8 cellular contexts compared by ENCODE assay signal in the genomic region with DNA sequence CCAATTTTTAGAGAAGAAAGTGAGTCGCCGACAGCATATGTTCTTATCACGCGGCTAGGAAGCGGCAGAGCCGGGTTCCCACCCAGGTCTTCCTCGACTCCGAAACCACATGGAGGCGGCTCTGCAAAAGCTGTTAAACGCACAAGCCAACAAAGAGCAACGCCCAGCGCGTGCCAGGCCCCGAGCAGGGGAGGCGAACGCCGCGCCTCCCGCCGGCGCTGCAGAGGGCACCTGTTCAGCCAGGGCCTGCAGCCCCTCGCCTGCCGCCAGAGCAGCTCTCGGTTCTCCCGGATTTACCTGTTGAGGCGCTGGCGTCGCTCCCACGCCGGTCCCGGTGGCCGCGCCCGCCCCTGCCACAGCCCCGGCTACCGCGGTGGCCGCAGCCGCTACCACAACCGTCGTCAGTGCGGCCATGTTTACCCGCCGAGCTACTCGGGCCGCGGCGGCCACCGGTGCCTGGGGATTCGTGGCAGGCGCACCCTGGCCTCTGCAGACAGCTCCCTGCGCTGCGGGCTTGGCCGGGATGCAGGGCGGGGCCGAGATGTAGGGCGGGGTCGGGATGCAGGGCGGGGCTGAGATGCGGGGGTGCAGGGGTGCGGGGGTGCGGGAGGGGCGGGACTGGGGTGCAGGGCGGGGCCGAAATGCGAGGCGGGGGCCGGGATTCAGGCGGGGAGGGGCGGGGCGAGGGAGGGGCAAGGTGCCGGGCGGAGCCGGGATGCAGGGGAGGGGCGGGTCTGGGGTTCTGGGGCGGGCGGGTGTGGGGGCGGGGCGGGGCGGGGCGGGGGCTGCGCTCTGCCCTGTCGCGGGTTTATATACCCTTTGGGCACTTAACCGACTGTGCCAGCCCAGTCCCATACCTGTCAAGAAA. TPM values are rescaled to one million over a fixed set of nuclear protein-coding genes. Genes with fewer than 3 reads are reported as not detected.
DNase-seq lines count a peak whose midpoint lies in the region; ATAC-seq and TF ChIP-seq lines count a peak whose summit lies in the region.

A gene with protein sequence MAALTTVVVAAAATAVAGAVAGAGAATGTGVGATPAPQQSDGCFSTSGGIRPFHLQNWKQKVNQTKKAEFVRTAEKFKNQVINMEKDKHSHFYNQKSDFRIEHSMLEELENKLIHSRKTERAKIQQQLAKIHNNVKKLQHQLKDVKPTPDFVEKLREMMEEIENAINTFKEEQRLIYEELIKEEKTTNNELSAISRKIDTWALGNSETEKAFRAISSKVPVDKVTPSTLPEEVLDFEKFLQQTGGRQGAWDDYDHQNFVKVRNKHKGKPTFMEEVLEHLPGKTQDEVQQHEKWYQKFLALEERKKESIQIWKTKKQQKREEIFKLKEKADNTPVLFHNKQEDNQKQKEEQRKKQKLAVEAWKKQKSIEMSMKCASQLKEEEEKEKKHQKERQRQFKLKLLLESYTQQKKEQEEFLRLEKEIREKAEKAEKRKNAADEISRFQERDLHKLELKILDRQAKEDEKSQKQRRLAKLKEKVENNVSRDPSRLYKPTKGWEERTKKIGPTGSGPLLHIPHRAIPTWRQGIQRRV (minus strand): TSS at position 525 of the 868 bp plus-strand sequence. CDS start 111 bp downstream, at position 414.

- peaks cover 8% of the 10 kb centered on the region for H3K9me3 Mint-ChIP-seq in activated T-cell treated with anti-CD3 and anti-CD28 coated beads, Interleukin-2, amount 50 U/mL, for 24 hours
- peaks cover 0 to 17% (median 5%) of the 10 kb centered on the region in 11 donors for H3K9me3 Mint-ChIP-seq in naive thymus-derived CD4-positive, alpha-beta T cell
- H3K9me3 Mint-ChIP-seq in stimulated activated memory B cell treated with anti-CD40 and anti-IgM and Interleukin-4, amounts not matched to agents 10 μg/mL and 1 μg/mL and 100 μg/mL, for 72 hours = peaks cover 3% of the 10 kb centered on the region

- H3K27ac ChIP-seq in HL-60 (replicated peaks) (peak within 1 kb of the TSS; percentile 61), OCI-LY7 (ENCODE audit: low read depth, low read length, poor library complexity, severe bottlenecking) (peak within 1 kb of the TSS; percentile 1)
- peak within 1 kb of the TSS; percentile 47 for H3K27ac ChIP-seq in naive thymus-derived CD4-positive, alpha-beta T cell (ENCODE audit: low read depth, low read length)

- peaks cover 14% of the 10 kb centered on the region for H3K4me1 ChIP-seq in OCI-LY7 (ENCODE audit: insufficient read depth, low read length, poor library complexity, severe bottlenecking)
- H3K4me1 ChIP-seq in naive thymus-derived CD4-positive, alpha-beta T cell (ENCODE audit: control insufficient read depth in 2 of 2, insufficient read depth in 2 of 2, low read length in 2 of 2) = peaks cover 8 to 10% of the 10 kb centered on the region in 2 donors

- no peaks in the 10 kb centered on the region for H4K20me1 ChIP-seq in OCI-LY7 (ENCODE audit: insufficient read depth, low read length)

- no peaks in the 10 kb centered on the region for H3K27me3 ChIP-seq in HL-60 (ENCODE audit: insufficient read depth, poor library complexity, severe bottlenecking)
- H3K27me3 ChIP-seq in naive thymus-derived CD4-positive, alpha-beta T cell (ENCODE audit: control insufficient read depth in 2 of 2, insufficient read depth in 2 of 2, low read length in 2 of 2) = no peaks in the 10 kb centered on the region

- DNase-seq in COR-L47 (lab: John Stamatoyannopoulos, UW) (peak; percentile 80), HL-60 (ENCODE audit: low read depth in 1 of 2, low spot score in 1 of 2) (peak; percentile 35 to 66), OCI-LY7 (ENCODE audit: low spot score) (peak; percentile 79), fibroblast of gingiva (ENCODE audit: low read depth) (peak; percentile 81)
- peak; percentile 84 for DNase-seq in activated T-cell treated with anti-CD3 and anti-CD28 coated beads, Interleukin-2, amount 50 U/mL, for 24 hours
- DNase-seq in naive thymus-derived CD4-positive, alpha-beta T cell = peak; percentile 49 to 71 (median 67)

- intact Hi-C loops in OCI-LY7 (cut with micrococcal nuclease; ENCODE audit: unreplicated experiment) = loop anchor here (1.0 to 5.0 kb wide), 2 partner anchors 34 to 546 kb away; a partner anchor contains a TSS
- intact Hi-C loops in naive thymus-derived CD4-positive, alpha-beta T cell (cut with micrococcal nuclease) = loop anchor here (1.0 to 5.0 kb wide), 10 partner anchors 34 to 1779 kb away; a partner anchor contains a TSS

- peak within 1 kb of the TSS; percentile 77 for H2AFZ ChIP-seq in OCI-LY7 (ENCODE audit: low read length)

- peaks cover 18% of the 10 kb centered on the region; the same call in 1 of the 2 replicates for H3K9me3 ChIP-seq in OCI-LY7 (ENCODE audit: low read length)
- no peaks in the 10 kb centered on the region for H3K9me3 ChIP-seq in naive thymus-derived CD4-positive, alpha-beta T cell (ENCODE audit: control insufficient read depth in 2 of 3, low read length in 3 of 3)

- H3K4me1 Mint-ChIP-seq in activated T-cell treated with anti-CD3 and anti-CD28 coated beads, Interleukin-2, amount 50 U/mL, for 24 hours (ENCODE audit: low read depth) = peaks cover 7% of the 10 kb centered on the region
- peaks cover 5 to 18% (median 13%) of the 10 kb centered on the region in 7 donors for H3K4me1 Mint-ChIP-seq in naive thymus-derived CD4-positive, alpha-beta T cell
- H3K4me1 Mint-ChIP-seq in stimulated activated memory B cell treated with anti-CD40 and anti-IgM and Interleukin-4, amounts not matched to agents 10 μg/mL and 1 μg/mL and 100 μg/mL, for 72 hours = peaks cover 13% of the 10 kb centered on the region

- H3K4me2 ChIP-seq in OCI-LY7 (ENCODE audit: low read length) = peak within 1 kb of the TSS; percentile 81

- H3K36me3 ChIP-seq in OCI-LY7 (ENCODE audit: insufficient read depth, low read length) = peaks cover 9% of the 10 kb centered on the region; the same call in 1 of the 2 replicates
- H3K36me3 ChIP-seq in naive thymus-derived CD4-positive, alpha-beta T cell (ENCODE audit: control insufficient read depth in 2 of 3, insufficient read depth in 3 of 3, low read length in 3 of 3) = peaks cover 0 to 3% (median 0%) of the 10 kb centered on the region in 3 experiments

- H3K4me3 Mint-ChIP-seq in activated T-cell treated with anti-CD3 and anti-CD28 coated beads, Interleukin-2, amount 50 U/mL, for 24 hours = peak within 1 kb of the TSS; percentile 80
- peak within 1 kb of the TSS; percentile 77 to 92 (median 89) for H3K4me3 Mint-ChIP-seq in naive thymus-derived CD4-positive, alpha-beta T cell
- peak within 1 kb of the TSS; percentile 79 for H3K4me3 Mint-ChIP-seq in stimulated activated memory B cell treated with anti-CD40 and anti-IgM and Interleukin-4, amounts not matched to agents 10 μg/mL and 1 μg/mL and 100 μg/mL, for 72 hours

- no peaks in the 10 kb centered on the region for H3K9me2 ChIP-seq in OCI-LY7 (ENCODE audit: insufficient read depth, low read length)

- peaks cover 14% of the 10 kb centered on the region for H3K27me3 Mint-ChIP-seq in activated T-cell treated with anti-CD3 and anti-CD28 coated beads, Interleukin-2, amount 50 U/mL, for 24 hours
- H3K27me3 Mint-ChIP-seq in naive thymus-derived CD4-positive, alpha-beta T cell = peaks cover 0 to 69% (median 3%) of the 10 kb centered on the region in 5 donors
- H3K27me3 Mint-ChIP-seq in stimulated activated memory B cell treated with anti-CD40 and anti-IgM and Interleukin-4, amounts not matched to agents 10 μg/mL and 1 μg/mL and 100 μg/mL, for 72 hours = no peaks in the 10 kb centered on the region

- no peak within 1 kb of the TSS for H3K27ac Mint-ChIP-seq in activated T-cell treated with anti-CD3 and anti-CD28 coated beads, Interleukin-2, amount 50 U/mL, for 24 hours
- peak within 1 kb of the TSS in 8 of 9 donors; percentile 29 to 80 (median 69) for H3K27ac Mint-ChIP-seq in naive thymus-derived CD4-positive, alpha-beta T cell
- peak within 1 kb of the TSS; percentile 45 for H3K27ac Mint-ChIP-seq in stimulated activated memory B cell treated with anti-CD40 and anti-IgM and Interleukin-4, amounts not matched to agents 10 μg/mL and 1 μg/mL and 100 μg/mL, for 72 hours

- H3K36me3 Mint-ChIP-seq in activated T-cell treated with anti-CD3 and anti-CD28 coated beads, Interleukin-2, amount 50 U/mL, for 24 hours (ENCODE audit: low read depth) = no peaks in the 10 kb centered on the region
- peaks cover 0 to 11% (median 5%) of the 10 kb centered on the region in 5 donors for H3K36me3 Mint-ChIP-seq in naive thymus-derived CD4-positive, alpha-beta T cell
- H3K36me3 Mint-ChIP-seq in stimulated activated memory B cell treated with anti-CD40 and anti-IgM and Interleukin-4, amounts not matched to agents 10 μg/mL and 1 μg/mL and 100 μg/mL, for 72 hours = peaks cover 6% of the 10 kb centered on the region

- BruUV-seq in OCI-LY7 (replicated peaks; lab: Mats Ljungman, UMichigan) = no TSS peak

- ATAC-seq in GM19467 (IDR thresholded peaks at IDR 0.05; ENCODE audit: unreplicated experiment) = peak; percentile 79
- peak; percentile 83 for ATAC-seq in naive thymus-derived CD4-positive, alpha-beta T cell
- peak; percentile 92 for ATAC-seq in stimulated activated memory B cell treated with anti-CD40 and anti-IgM and Interleukin-4, amounts not matched to agents 10 μg/mL and 1 μg/mL and 100 μg/mL, for 72 hours

- POLR2A ChIA-PET in OCI-LY7 (lab: Charles Lee) = interaction anchor here (0.5 to 2.2 kb wide), 13 partner anchors 10 to 255 kb away, joined by 3 to 9 read pairs (median 4); a partner anchor contains a TSS
- POLR2A ChIA-PET in naive thymus-derived CD4-positive, alpha-beta T cell (lab: Charles Lee) = interaction anchor here (0.6 to 3.0 kb wide), 6 partner anchors 22 to 570 kb away, joined by 3 to 26 read pairs (median 5); a partner anchor contains a TSS

- CTCF ChIA-PET in OCI-LY7 (lab: Charles Lee; ENCODE audit: unreplicated experiment) = interaction anchor here (0.6 kb wide), 1 partner anchor 10 kb away, joined by 4 read pairs; no protein-coding TSS in a partner anchor
- CTCF ChIA-PET in naive thymus-derived CD4-positive, alpha-beta T cell (lab: Charles Lee) = interaction anchor here (0.5 to 1.2 kb wide), 4 partner anchors 13 to 287 kb away, joined by 3 to 6 read pairs (median 4); no protein-coding TSS in a partner anchor

- H3K4me3 ChIP-seq in HL-60 (replicated peaks; ENCODE audit: insufficient read depth, low read length) = peak within 1 kb of the TSS; percentile 57
- peak within 1 kb of the TSS; percentile 83 for H3K4me3 ChIP-seq in OCI-LY7 (ENCODE audit: low read depth, low read length, poor library complexity, severe bottlenecking)
- peak within 1 kb of the TSS; percentile 56 for H3K4me3 ChIP-seq in naive thymus-derived CD4-positive, alpha-beta T cell (ENCODE audit: low read length)

- H3K79me2 ChIP-seq in OCI-LY7 (ENCODE audit: insufficient read depth, low read depth, low read length) = peaks cover 10% of the 10 kb centered on the region

- TF ChIP-seq CTCF in HL-60 (IDR thresholded peaks at IDR 0.05; ENCODE audit: insufficient read depth, low read length) (no peak), OCI-LY7 (conservative IDR thresholded peaks at IDR 0.05; ENCODE audit: low read length) (no peak)

RNA-seq across cellular contexts. Expression of the gene that starts here (rescaled TPM):
- 15.8 and 32.8 TPM in 2 replicates for total RNA-seq in OCI-LY7 (2014; rRNA removed; shearing (Covaris generic))
- total RNA-seq in OCI-LY7 (2022) = 9.7 and 13.0 TPM in 2 replicates
- 1 to 10 TPM in 4 of 5 experiments, under 1 TPM in 1; 0.51 to 8.5 (median 3.9) TPM for total RNA-seq in naive thymus-derived CD4-positive, alpha-beta T cell
- polyA plus RNA-seq in naive thymus-derived CD4-positive, alpha-beta T cell = 1 to 10 TPM; 2.7 to 3.6 TPM

Comparison
In these comparisons a context has a peak if more than half of its experiments do, and no peak if none do; other contexts are left out.
1. Peak in every context shown above with its lines: DNase-seq, ATAC-seq, H3K4me3 ChIP-seq and H3K27ac ChIP-seq.
2. H3K27ac ChIP-seq: peak in every context shown above with its lines; median percentile 61 in HL-60; 47 in naive thymus-derived CD4-positive, alpha-beta T cell; 1 in OCI-LY7.